1 cellular context compared by ENCODE assay signal in genomic region chr10:133257489-133258065, GRCh38.
TF ChIP-seq lines count a peak whose summit lies in the region.

No MANE protein-coding gene starts in this region.

TF ChIP-seq in GM23338, 12 proteins besides CTCF, POLR2A, EP300 and RAD21 (continued from another document):
- TF ChIP-seq ZNF462 (CRISPR knock-in tag; IDR thresholded peaks at IDR 0.05) (no peak), REST (IDR thresholded peaks at IDR 0.05; ENCODE audit: unreplicated experiment) (no peak), ZNF114 (CRISPR knock-in tag; IDR thresholded peaks at IDR 0.05) (no peak), POLR2AphosphoS5 (IDR thresholded peaks at IDR 0.05; ENCODE audit: low read depth) (no peak)
